1 cellular context compared by ENCODE assay signal in genomic region chr3:195181781-195182469, GRCh38.
TF ChIP-seq lines count a peak whose summit lies in the region.

No MANE protein-coding gene starts in this region.

TF ChIP-seq in HepG2, 621 proteins besides CTCF, POLR2A, EP300 and RAD21 (continued from another document):
- TF ChIP-seq RARA (CRISPR knock-in tag; IDR thresholded peaks at IDR 0.05) = no peak
- TF ChIP-seq ZNF563 (CRISPR knock-in tag; IDR thresholded peaks at IDR 0.05) = no peak
- no peak for TF ChIP-seq ARID2 (CRISPR knock-in tag; IDR thresholded peaks at IDR 0.05; ENCODE audit: borderline replicate concordance)
- TF ChIP-seq DZIP1 (CRISPR knock-in tag; IDR thresholded peaks at IDR 0.05) = no peak
- no peak for TF ChIP-seq ZSCAN31 (CRISPR knock-in tag; IDR thresholded peaks at IDR 0.05; ENCODE audit: low read depth)
- no peak for TF ChIP-seq ZNF574 (CRISPR knock-in tag; IDR thresholded peaks at IDR 0.05)
- TF ChIP-seq KDM5A (IDR thresholded peaks at IDR 0.05; ENCODE audit: borderline replicate concordance, low read length) = no peak
- no peak for TF ChIP-seq CREM (IDR thresholded peaks at IDR 0.05)
- no peak for TF ChIP-seq CREM (CRISPR knock-in tag; IDR thresholded peaks at IDR 0.05)
- no peak for TF ChIP-seq ZNF292 (CRISPR knock-in tag; IDR thresholded peaks at IDR 0.05; ENCODE audit: borderline replicate concordance, low read depth)
- TF ChIP-seq GTF3A (CRISPR knock-in tag; conservative IDR thresholded peaks at IDR 0.05) = no peak
- no peak for TF ChIP-seq ZBTB34 (CRISPR knock-in tag; IDR thresholded peaks at IDR 0.05)
- TF ChIP-seq BRF2 (CRISPR knock-in tag; IDR thresholded peaks at IDR 0.05) = no peak
